1 cellular context compared by ENCODE assay signal in genomic region chr10:33609546-33609945, GRCh38.
TF ChIP-seq lines count a peak whose summit lies in the region.

No MANE protein-coding gene starts in this region.

TF ChIP-seq in GM23338, 12 proteins besides CTCF, POLR2A, EP300 and RAD21 (continued from another document):
- TF ChIP-seq REST (IDR thresholded peaks at IDR 0.05; ENCODE audit: unreplicated experiment) = no peak
- no peak for TF ChIP-seq CREB1 (CRISPR knock-in tag; IDR thresholded peaks at IDR 0.05; ENCODE audit: low read depth)
- TF ChIP-seq EZH2 (IDR thresholded peaks at IDR 0.05; ENCODE audit: low read depth, unreplicated experiment) = no peak
- TF ChIP-seq ZNF331 (CRISPR knock-in tag; IDR thresholded peaks at IDR 0.05; ENCODE audit: low read depth) = no peak
